Comparison of ENCODE assay signal across 22 cellular contexts in genomic region chr16:22681551-22681880, GRCh38.
"Had no signal": no experiment of that assay in that cellular context is flagged by ENCODE, and none has a peak within 500 bp of the region (broad histone marks: within the 10 kb centered on the region; RNA-seq: fewer than 3 reads in every experiment).

No MANE protein-coding gene starts in this region.

- H3K27ac Mint-ChIP-seq: nephron; stimulated activated naive CD8-positive, alpha-beta T cell treated with anti-CD3 and anti-CD28 coated beads, Interleukin-15, amount 100 ng/mL, for 72 hours had no signal

- H3K4me2 ChIP-seq: smooth muscle cell had no signal

- H3K9me3 Mint-ChIP-seq: stimulated activated naive CD8-positive, alpha-beta T cell treated with anti-CD3 and anti-CD28 coated beads, Interleukin-15, amount 100 ng/mL, for 72 hours had no signal

- H3K4me3 ChIP-seq: colonic mucosa, esophagus squamous epithelium, lower lobe of right lung, pancreas, smooth muscle cell, suprapubic skin, transverse colon, upper lobe of right lung, uterus had no signal

- ATAC-seq: left ventricle myocardium superior, lower lobe of right lung, sciatic nerve, upper lobe of right lung had no signal

- DNase-seq: colonic mucosa; dermis blood vessel endothelial cell; effector memory CD4-positive, alpha-beta T cell; erythroblast; esophagus squamous epithelium; hypothalamus; left ventricle myocardium superior; lower lobe of right lung; pancreas; stimulated activated CD4-positive, alpha-beta T cell treated with anti-CD3 and anti-CD28 coated beads, Interleukin-12 subunit alpha, Interleukin-12 subunit beta, amount 100 ng/mL, for 4 hours; stimulated activated CD4-positive, alpha-beta T cell treated with anti-CD3 and anti-CD28 coated beads, Interleukin-1b, Interleukin-23, amount 100 ng/mL, for 48 hours; stimulated activated CD4-positive, alpha-beta T cell treated with anti-CD3 and anti-CD28 coated beads, Interleukin-4, amount 100 ng/mL, for 1 hour; stimulated activated CD8-positive, alpha-beta memory T cell treated with anti-CD3 and anti-CD28 coated beads, Interleukin-4, amount 100 ng/mL, for 48 hours; stimulated activated naive CD8-positive, alpha-beta T cell treated with anti-CD3 and anti-CD28 coated beads, Interleukin-15, amount 100 ng/mL, for 72 hours; transverse colon; upper lobe of right lung; uterus had no signal

- H3K36me3 ChIP-seq: colonic mucosa, esophagus squamous epithelium, lower lobe of right lung, neutrophil, pancreas, suprapubic skin, transverse colon, upper lobe of right lung, uterus had no signal

- H3K4me1 ChIP-seq: colonic mucosa, pancreas, uterus had no signal

- H3K4me3 Mint-ChIP-seq: nephron; stimulated activated naive CD8-positive, alpha-beta T cell treated with anti-CD3 and anti-CD28 coated beads, Interleukin-15, amount 100 ng/mL, for 72 hours had no signal

- H3K27me3 ChIP-seq: colonic mucosa, pancreas, transverse colon, upper lobe of right lung, uterus had no signal

- H3K4me1 Mint-ChIP-seq: nephron had no signal

- H3K27ac ChIP-seq: colonic mucosa, esophagus squamous epithelium, lower lobe of right lung, neutrophil, pancreas, suprapubic skin, transverse colon, upper lobe of right lung, uterus had no signal

- H3K9me3 ChIP-seq: colonic mucosa, esophagus squamous epithelium, lower lobe of right lung, neutrophil, pancreas, suprapubic skin, transverse colon, upper lobe of right lung, uterus had no signal
